In the genomic region with DNA sequence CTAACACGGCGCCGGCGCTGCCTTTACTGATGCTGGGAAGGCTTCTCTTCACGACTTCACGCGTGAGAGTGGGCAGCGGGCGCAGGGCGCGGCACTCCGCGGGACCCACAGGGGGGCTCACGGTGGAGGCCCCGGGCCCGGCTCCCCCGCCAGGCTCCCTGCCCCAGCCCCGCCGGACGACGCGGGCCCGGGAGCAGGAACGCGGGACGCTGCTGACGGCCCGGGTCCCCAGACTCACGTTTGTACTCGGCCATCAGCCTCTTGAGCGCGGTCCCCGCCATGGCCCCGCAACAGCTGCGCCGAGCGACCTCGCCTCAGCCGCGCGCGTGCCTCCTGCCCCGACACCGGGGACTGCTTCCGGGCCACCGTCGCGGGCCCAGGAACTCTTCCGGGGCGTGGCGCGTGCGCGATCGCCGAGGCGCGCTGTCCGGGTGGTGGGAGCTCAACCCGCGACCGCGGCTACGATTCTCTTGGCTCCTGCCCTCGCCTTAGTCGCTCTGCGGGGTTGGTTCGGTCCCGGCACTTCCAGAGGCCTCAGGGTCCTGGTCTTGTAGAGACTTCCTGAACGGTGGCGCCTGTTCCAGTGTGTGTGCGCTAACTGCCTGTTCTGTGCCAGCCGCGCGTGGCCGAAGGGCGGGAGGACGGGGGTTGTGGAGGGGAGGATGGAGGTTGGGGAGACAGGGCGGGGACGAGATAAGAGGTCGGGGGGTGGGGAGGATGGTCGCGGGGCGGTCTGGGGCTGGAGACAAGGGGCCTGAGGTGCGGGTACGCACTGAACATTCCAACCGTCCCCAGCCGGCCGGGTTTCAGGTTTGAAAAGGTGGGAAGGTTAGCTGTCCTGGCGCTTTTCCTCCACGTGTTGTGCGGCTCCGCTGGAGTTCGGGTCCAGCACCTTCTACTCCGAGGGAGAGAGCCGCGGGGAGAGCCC, we compare ENCODE assay signal across 8 cellular contexts. TPM values are rescaled to one million over a fixed set of nuclear protein-coding genes. Genes with fewer than 3 reads are reported as not detected.
DNase-seq lines count a peak whose midpoint lies in the region; ATAC-seq and TF ChIP-seq lines count a peak whose summit lies in the region.

A gene with protein sequence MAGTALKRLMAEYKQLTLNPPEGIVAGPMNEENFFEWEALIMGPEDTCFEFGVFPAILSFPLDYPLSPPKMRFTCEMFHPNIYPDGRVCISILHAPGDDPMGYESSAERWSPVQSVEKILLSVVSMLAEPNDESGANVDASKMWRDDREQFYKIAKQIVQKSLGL (minus strand): TSS at position 353 of the 928 bp plus-strand sequence. CDS start 72 bp downstream, at position 281.

- no peaks in the 10 kb centered on the region for H3K9me3 ChIP-seq in right cardiac atrium (ENCODE audit: control insufficient read depth, low read length)
- H3K9me3 ChIP-seq in uterus, result no peaks in the 10 kb centered on the region

- H3K27ac ChIP-seq in right cardiac atrium (ENCODE audit: low read length) (peak within 1 kb of the TSS; percentile 32), rectal smooth muscle tissue (ENCODE audit: low read depth, low read length) (peak within 1 kb of the TSS; percentile 72), uterus (peak within 1 kb of the TSS; percentile 68 to 78)

- H3K4me3 ChIP-seq in GM12865 (ENCODE audit: low read depth, low read length) (peak within 1 kb of the TSS; percentile 84), right cardiac atrium (ENCODE audit: low read length) (peak within 1 kb of the TSS; percentile 92), rectal smooth muscle tissue (ENCODE audit: low read length) (peak within 1 kb of the TSS; percentile 88), uterus (peak within 1 kb of the TSS; percentile 71 to 81)

- H3K27me3 Mint-ChIP-seq in T-helper 2 cell treated with Interferon-gamma antibody and Interleukin-4, amounts not matched to agents 5 μg/mL and 100 μg/mL, for 36 hours (ENCODE audit: low read depth), result no peaks in the 10 kb centered on the region

- peaks cover 54% of the 10 kb centered on the region for H3K36me3 Mint-ChIP-seq in T-helper 2 cell treated with Interferon-gamma antibody and Interleukin-4, amounts not matched to agents 5 μg/mL and 100 μg/mL, for 36 hours (ENCODE audit: low read depth)

- H3K27ac Mint-ChIP-seq in T-helper 2 cell treated with Interferon-gamma antibody and Interleukin-4, amounts not matched to agents 5 μg/mL and 100 μg/mL, for 36 hours, result peak within 1 kb of the TSS; percentile 90

- WGBS in right cardiac atrium, result under 1% methylated on average over 97 of the region's 97 CpGs

- H3K27me3 ChIP-seq in right cardiac atrium (ENCODE audit: control insufficient read depth, insufficient read depth), result no peaks in the 10 kb centered on the region
- no peaks in the 10 kb centered on the region for H3K27me3 ChIP-seq in rectal smooth muscle tissue (ENCODE audit: control insufficient read depth, insufficient read depth, low read length)
- no peaks in the 10 kb centered on the region for H3K27me3 ChIP-seq in uterus

- peaks cover 36% of the 10 kb centered on the region for H3K4me1 Mint-ChIP-seq in T-helper 2 cell treated with Interferon-gamma antibody and Interleukin-4, amounts not matched to agents 5 μg/mL and 100 μg/mL, for 36 hours (ENCODE audit: low read depth)

- peaks cover 8% of the 10 kb centered on the region for H3K36me3 ChIP-seq in rectal smooth muscle tissue (ENCODE audit: control insufficient read depth, insufficient read depth, low read length)
- H3K36me3 ChIP-seq in uterus, result no peaks in the 10 kb centered on the region

- peak; percentile 11 to 72 for TF ChIP-seq POLR2A in uterus (IDR thresholded peaks at IDR 0.05)

- H3K4me1 ChIP-seq in right cardiac atrium (ENCODE audit: control insufficient read depth, insufficient read depth, low read length) (peaks cover 3% of the 10 kb centered on the region), rectal smooth muscle tissue (ENCODE audit: control insufficient read depth, insufficient read depth, low read length) (peaks cover 22% of the 10 kb centered on the region), uterus (peaks cover 8 to 13% of the 10 kb centered on the region in 2 donors)

- ATAC-seq in HG02763 (IDR thresholded peaks at IDR 0.05; ENCODE audit: unreplicated experiment) (peak; percentile 88), right cardiac atrium (peak; percentile 96 to 97)

- H3K9me3 Mint-ChIP-seq in T-helper 2 cell treated with Interferon-gamma antibody and Interleukin-4, amounts not matched to agents 5 μg/mL and 100 μg/mL, for 36 hours, result no peaks in the 10 kb centered on the region

- TF ChIP-seq CTCF in GM12865 (IDR thresholded peaks at IDR 0.05; ENCODE audit: insufficient read depth, low read depth, low read length, missing control alignments), result no peak
- peak in 1 of 4 experiments; percentile 43 for TF ChIP-seq CTCF in uterus (IDR thresholded peaks at IDR 0.05)

- intact Hi-C loops in right cardiac atrium (cut with DNase I), result loop anchor here (5.0 to 10.0 kb wide), 3 partner anchors 71 to 133 kb away; a partner anchor contains a TSS
- intact Hi-C loops in uterus (cut with DNase I; ENCODE audit: low total_unique reads), result loop anchor here (5.0 to 10.0 kb wide), 2 partner anchors 71 to 457 kb away; a partner anchor contains a TSS

- DNase-seq in GM12865 (ENCODE audit: low read depth) (peak; percentile 87), NCI-H1694 treated with DMSO at 0.1 percent for 48 hours (lab: John Stamatoyannopoulos, UW) (peak; percentile 55), anterior cingulate cortex (lab: John Stamatoyannopoulos, UW) (peak in 57 of 58 donors; percentile 6 to 85 (median 72)), right cardiac atrium (peak; percentile 84 to 94 (median 92)), uterus (peak; percentile 64 to 85)
- peak; percentile 89 for DNase-seq in T-helper 2 cell treated with Interferon-gamma antibody and Interleukin-4, amounts not matched to agents 5 μg/mL and 100 μg/mL, for 36 hours (ENCODE audit: low spot score)

- H3K9ac ChIP-seq in rectal smooth muscle tissue (ENCODE audit: low read length), result peak within 1 kb of the TSS; percentile 72

- H3K4me3 Mint-ChIP-seq in T-helper 2 cell treated with Interferon-gamma antibody and Interleukin-4, amounts not matched to agents 5 μg/mL and 100 μg/mL, for 36 hours, result peak within 1 kb of the TSS; percentile 100

RNA-seq across cellular contexts. Expression of the gene that starts here (rescaled TPM):
- 10 to 100 TPM; 57.0 to 69.8 (median 64.7) TPM for total RNA-seq in right cardiac atrium
- polyA plus RNA-seq in right cardiac atrium, result 39.6 TPM
- total RNA-seq in uterus, result 10 to 100 TPM; 38.4 to 75.1 (median 67.4) TPM

Comparison
In these comparisons a context has a peak if more than half of its experiments do, and no peak if none do; other contexts are left out.
1. Peak in every context shown above with its lines: DNase-seq, ATAC-seq, H3K4me3 ChIP-seq and H3K27ac ChIP-seq.